In genomic region chr12:124684971-124685688, GRCh38 we compare ENCODE assay signal across 9 cellular contexts.
DNase-seq lines count a peak whose midpoint lies in the region; ATAC-seq and TF ChIP-seq lines count a peak whose summit lies in the region.
"Had no signal": no experiment of that assay in that cellular context is flagged by ENCODE, and none has a peak within 500 bp of the region (broad histone marks: within the 10 kb centered on the region; RNA-seq: fewer than 3 reads in every experiment).

No MANE protein-coding gene starts in this region.

- intact Hi-C loops in activated CD8-positive, alpha-beta T cell treated with anti-CD3 and anti-CD28 coated beads for 36 hours (cut with micrococcal nuclease): no loop called here
- intact Hi-C loops in MCF 10A (cut with micrococcal nuclease): loop anchor here (5.0 to 10.0 kb wide), 5 partner anchors 43 to 648 kb away; no protein-coding TSS in a partner anchor
- intact Hi-C loops in right lobe of liver (cut with DNase I): loop anchor here in 1 of 2 donors (10.0 kb wide), 1 partner anchor 170 kb away; no protein-coding TSS in a partner anchor

- H3K4me3 ChIP-seq in right lobe of liver (no peak overlapping the region), tibial nerve (peak overlapping the region in 2 of 4 donors; percentile 13 to 31)

- H3K4me1 Mint-ChIP-seq in activated CD8-positive, alpha-beta T cell treated with anti-CD3 and anti-CD28 coated beads for 36 hours (ENCODE audit: low read depth): peaks cover 36% of the 10 kb centered on the region
- H3K4me1 Mint-ChIP-seq in activated CD8-positive, alpha-beta T cell treated with anti-CD3 and anti-CD28 coated beads, Interleukin-2, amount 10 ng/mL, durations not matched to agents 7 days and 5 days (ENCODE audit: low read depth): peaks cover 49% of the 10 kb centered on the region
- H3K4me1 Mint-ChIP-seq in MCF 10A (ENCODE audit: insufficient read depth, unreplicated experiment): peaks cover 47% of the 10 kb centered on the region

- peak; percentile 72 for ATAC-seq in activated CD8-positive, alpha-beta T cell treated with anti-CD3 and anti-CD28 coated beads for 36 hours
- no peak for ATAC-seq in activated CD8-positive, alpha-beta T cell treated with anti-CD3 and anti-CD28 coated beads, Interleukin-2, amount 10 ng/mL, durations not matched to agents 7 days and 5 days
- ATAC-seq in right lobe of liver (peak in 1 of 4 donors; percentile 1), HG03045 (IDR thresholded peaks at IDR 0.05; ENCODE audit: unreplicated experiment) (no peak)

- no peak overlapping the region for H3K27ac Mint-ChIP-seq in activated CD8-positive, alpha-beta T cell treated with anti-CD3 and anti-CD28 coated beads for 36 hours
- no peak overlapping the region for H3K27ac Mint-ChIP-seq in activated CD8-positive, alpha-beta T cell treated with anti-CD3 and anti-CD28 coated beads, Interleukin-2, amount 10 ng/mL, durations not matched to agents 7 days and 5 days
- H3K27ac Mint-ChIP-seq in MCF 10A (ENCODE audit: low read depth, unreplicated experiment): peak overlapping the region; percentile 63

- no peak for TF ChIP-seq POLR2A in right lobe of liver (IDR thresholded peaks at IDR 0.05)
- no peak for TF ChIP-seq POLR2A in tibial nerve (IDR thresholded peaks at IDR 0.05)

- CTCF ChIA-PET in activated CD8-positive, alpha-beta T cell treated with anti-CD3 and anti-CD28 coated beads for 36 hours (lab: Charles Lee): no interaction called here
- CTCF ChIA-PET in activated CD8-positive, alpha-beta T cell treated with anti-CD3 and anti-CD28 coated beads, Interleukin-2, amount 10 ng/mL, durations not matched to agents 7 days and 5 days (lab: Charles Lee): no interaction called here
- CTCF ChIA-PET in MCF 10A (lab: Yijun Ruan, JAX): interaction anchor here (0.6 to 1.6 kb wide), 9 partner anchors 32 to 187 kb away, joined by 3 to 4 read pairs (median 3); no protein-coding TSS in a partner anchor

- no peaks in the 10 kb centered on the region for H3K27me3 Mint-ChIP-seq in activated CD8-positive, alpha-beta T cell treated with anti-CD3 and anti-CD28 coated beads for 36 hours
- no peaks in the 10 kb centered on the region for H3K27me3 Mint-ChIP-seq in activated CD8-positive, alpha-beta T cell treated with anti-CD3 and anti-CD28 coated beads, Interleukin-2, amount 10 ng/mL, durations not matched to agents 7 days and 5 days (ENCODE audit: low read depth)
- no peaks in the 10 kb centered on the region for H3K27me3 Mint-ChIP-seq in MCF 10A (ENCODE audit: insufficient read depth, unreplicated experiment)

- TF ChIP-seq CTCF in activated CD8-positive, alpha-beta T cell treated with anti-CD3 and anti-CD28 coated beads for 36 hours (IDR thresholded peaks at IDR 0.05): no peak
- TF ChIP-seq CTCF in MCF 10A (IDR thresholded peaks at IDR 0.05; ENCODE audit: unreplicated experiment) (no peak), right lobe of liver (IDR thresholded peaks at IDR 0.05) (no peak), tibial nerve (IDR thresholded peaks at IDR 0.05) (no peak)

- H3K36me3 ChIP-seq in right lobe of liver: no peaks in the 10 kb centered on the region
- H3K36me3 ChIP-seq in tibial nerve: no peaks in the 10 kb centered on the region

- no peaks in the 10 kb centered on the region for H3K36me3 Mint-ChIP-seq in activated CD8-positive, alpha-beta T cell treated with anti-CD3 and anti-CD28 coated beads for 36 hours (ENCODE audit: low read depth)
- H3K36me3 Mint-ChIP-seq in activated CD8-positive, alpha-beta T cell treated with anti-CD3 and anti-CD28 coated beads, Interleukin-2, amount 10 ng/mL, durations not matched to agents 7 days and 5 days (ENCODE audit: low read depth): no peaks in the 10 kb centered on the region
- no peaks in the 10 kb centered on the region for H3K36me3 Mint-ChIP-seq in MCF 10A (ENCODE audit: insufficient read depth, unreplicated experiment)
- H3K36me3 Mint-ChIP-seq: naive B cell had no signal

- 61% methylated on average over 12 of the region's 18 CpGs for WGBS in right lobe of liver (ENCODE audit: insufficient coverage, low coverage, low lambda C conversion rate, missing lambda C conversion rate)
- WGBS in tibial nerve, 2 donors: 25 to 34% methylated on average over 18 of the region's 18 CpGs

- TF ChIP-seq EP300 in tibial nerve (IDR thresholded peaks at IDR 0.05): peak in 1 of 2 donors; percentile 83

- no TSS peak for BruUV-seq in MCF 10A (replicated peaks; lab: Mats Ljungman, UMichigan)

- peaks cover 0 to 22% (median 12%) of the 10 kb centered on the region in 4 donors for H3K4me1 ChIP-seq in right lobe of liver
- H3K4me1 ChIP-seq in tibial nerve: peaks cover 0 to 82% (median 57%) of the 10 kb centered on the region in 4 donors

- H3K27me3 ChIP-seq in right lobe of liver: no peaks in the 10 kb centered on the region
- no peaks in the 10 kb centered on the region for H3K27me3 ChIP-seq in tibial nerve

- POLR2A ChIA-PET in activated CD8-positive, alpha-beta T cell treated with anti-CD3 and anti-CD28 coated beads for 36 hours (lab: Charles Lee): interaction anchor here (0.6 to 1.1 kb wide), 4 partner anchors 16 to 63 kb away, joined by 3 to 5 read pairs (median 4); no protein-coding TSS in a partner anchor
- POLR2A ChIA-PET in activated CD8-positive, alpha-beta T cell treated with anti-CD3 and anti-CD28 coated beads, Interleukin-2, amount 10 ng/mL, durations not matched to agents 7 days and 5 days (lab: Charles Lee): no interaction called here
- POLR2A ChIA-PET in MCF 10A (lab: Yijun Ruan, JAX): interaction anchor here (0.6 to 2.8 kb wide), 20 partner anchors 10 to 229 kb away, joined by 3 to 33 read pairs (median 4); partner anchors contain the start of genes NCOR2 and UBC

- no peaks in the 10 kb centered on the region for H3K9me3 Mint-ChIP-seq in activated CD8-positive, alpha-beta T cell treated with anti-CD3 and anti-CD28 coated beads for 36 hours
- H3K9me3 Mint-ChIP-seq in activated CD8-positive, alpha-beta T cell treated with anti-CD3 and anti-CD28 coated beads, Interleukin-2, amount 10 ng/mL, durations not matched to agents 7 days and 5 days (ENCODE audit: insufficient read depth): no peaks in the 10 kb centered on the region
- no peaks in the 10 kb centered on the region for H3K9me3 Mint-ChIP-seq in MCF 10A (ENCODE audit: unreplicated experiment)

- DNase-seq in activated CD8-positive, alpha-beta T cell treated with anti-CD3 and anti-CD28 coated beads for 36 hours: peak; percentile 20
- no peak for DNase-seq in activated CD8-positive, alpha-beta T cell treated with anti-CD3 and anti-CD28 coated beads, Interleukin-2, amount 10 ng/mL, durations not matched to agents 7 days and 5 days
- DNase-seq in MCF 10A (ENCODE audit: unreplicated experiment) (peak; percentile 87), right lobe of liver (no peak), tibial nerve (ENCODE audit: low spot score in 2 of 2) (peak in 1 of 2 donors; percentile 52), NCI-H128 (lab: John Stamatoyannopoulos, UW; ENCODE audit: unreplicated experiment) (no peak), HT-29 (ENCODE audit: low spot score) (no peak)
- DNase-seq: naive B cell had no signal

- no peak overlapping the region for H3K4me3 Mint-ChIP-seq in activated CD8-positive, alpha-beta T cell treated with anti-CD3 and anti-CD28 coated beads for 36 hours
- no peak overlapping the region for H3K4me3 Mint-ChIP-seq in activated CD8-positive, alpha-beta T cell treated with anti-CD3 and anti-CD28 coated beads, Interleukin-2, amount 10 ng/mL, durations not matched to agents 7 days and 5 days
- H3K4me3 Mint-ChIP-seq in MCF 10A (ENCODE audit: unreplicated experiment): peak overlapping the region; percentile 59

- H3K27ac ChIP-seq in right lobe of liver (peak overlapping the region in 2 of 3 donors; percentile 24 to 37), tibial nerve (peak overlapping the region; percentile 39 to 93 (median 78))

- no peaks in the 10 kb centered on the region for H3K9me3 ChIP-seq in right lobe of liver
- peaks cover 0 to 2% (median 0%) of the 10 kb centered on the region in 4 donors for H3K9me3 ChIP-seq in tibial nerve

Comparison
In these comparisons a context has a peak if more than half of its experiments do, and no peak if none do; other contexts are left out.
1. DNase-seq: peak in activated CD8-positive, alpha-beta T cell treated with anti-CD3 and anti-CD28 coated beads for 36 hours (single experiment) and MCF 10A (single experiment); none in activated CD8-positive, alpha-beta T cell treated with anti-CD3 and anti-CD28 coated beads, Interleukin-2, amount 10 ng/mL, durations not matched to agents 7 days and 5 days (single experiment), right lobe of liver (0 of 3), NCI-H128 (single experiment) and HT-29 (single experiment).